Comparison of ENCODE assay signal across 1 cellular context in the genomic region with DNA sequence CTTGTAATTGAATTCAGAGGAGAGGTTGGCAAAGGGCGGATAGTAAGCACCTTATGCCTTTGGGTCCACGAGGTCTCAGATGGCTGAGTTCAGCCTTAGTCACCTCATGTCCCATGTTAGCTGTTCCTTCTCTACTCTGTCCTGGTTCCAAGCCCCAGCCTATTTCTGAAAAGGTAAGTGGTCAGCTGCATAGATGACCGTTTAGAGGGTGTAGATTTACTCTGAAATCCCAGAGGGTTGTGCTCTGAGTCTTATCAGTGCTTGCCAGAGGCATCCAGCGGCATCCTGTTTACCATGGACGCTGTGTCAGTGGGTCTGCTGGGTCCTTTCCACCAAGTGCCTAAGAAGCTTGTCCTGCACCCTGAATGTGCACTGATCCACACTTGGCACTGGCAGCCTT.
TF ChIP-seq lines count a peak whose summit lies in the region.

No MANE protein-coding gene starts in this region.

TF ChIP-seq in K562, 482 proteins besides CTCF, POLR2A, EP300 and RAD21 (continued from another document and continues in another):
- no peak for TF ChIP-seq ZFP36 (IDR thresholded peaks at IDR 0.05; ENCODE audit: low read depth, low read length, partially characterized antibody)
- no peak for TF ChIP-seq HDGF (IDR thresholded peaks at IDR 0.05)
- no peak for TF ChIP-seq MITF (IDR thresholded peaks at IDR 0.05)
- TF ChIP-seq MEF2A (IDR thresholded peaks at IDR 0.05; ENCODE audit: control insufficient read depth, low read depth, low read length) = no peak
- no peak for TF ChIP-seq MTF1 (CRISPR knock-in tag; IDR thresholded peaks at IDR 0.05; ENCODE audit: borderline replicate concordance)
- no peak for TF ChIP-seq KLF6 (CRISPR knock-in tag; IDR thresholded peaks at IDR 0.05; ENCODE audit: borderline replicate concordance)
- TF ChIP-seq MAFF (IDR thresholded peaks at IDR 0.05; ENCODE audit: low read length) = no peak
- no peak for TF ChIP-seq SIN3B (IDR thresholded peaks at IDR 0.05; ENCODE audit: low read depth)
- peak; percentile 61; the same call in 1 of the 2 replicates for TF ChIP-seq POLR2AphosphoS5 (IDR thresholded peaks at IDR 0.05; ENCODE audit: control insufficient read depth, insufficient read depth, low read depth, low read length)
- no peak for TF ChIP-seq NEUROD1 (IDR thresholded peaks at IDR 0.05; ENCODE audit: borderline replicate concordance, low read depth, low read length, partially characterized antibody)
- no peak for TF ChIP-seq SIN3A (IDR thresholded peaks at IDR 0.05; ENCODE audit: borderline replicate concordance in 2 of 2, control insufficient read depth in 1 of 2, low read depth in 2 of 2, low read length in 2 of 2)
- TF ChIP-seq ZFX (CRISPR knock-in tag; IDR thresholded peaks at IDR 0.05) = no peak
- TF ChIP-seq JUNB (CRISPR knock-in tag; conservative IDR thresholded peaks at IDR 0.05) = no peak
- no peak for TF ChIP-seq CEBPB (tag; IDR thresholded peaks at IDR 0.05)
- TF ChIP-seq NRF1 (conservative IDR thresholded peaks at IDR 0.05 in 1 of 2, IDR thresholded peaks at IDR 0.05 in 1 of 2) = no peak
- TF ChIP-seq ATF7 (IDR thresholded peaks at IDR 0.05) = no peak
- TF ChIP-seq POU5F1 (IDR thresholded peaks at IDR 0.05; ENCODE audit: borderline replicate concordance, low read depth, low read length, partially characterized antibody) = no peak
- no peak for TF ChIP-seq HCFC1 (IDR thresholded peaks at IDR 0.05; ENCODE audit: low read depth, low read length)
- no peak for TF ChIP-seq NKRF (IDR thresholded peaks at IDR 0.05; ENCODE audit: borderline replicate concordance)
- no peak for TF ChIP-seq ZNF696 (CRISPR knock-in tag; conservative IDR thresholded peaks at IDR 0.05)
- TF ChIP-seq ZNF778 (CRISPR knock-in tag; IDR thresholded peaks at IDR 0.05) = no peak
- peak; percentile 20 for TF ChIP-seq TBP (optimal IDR thresholded peaks at IDR 0.05; ENCODE audit: low read depth, low read length)
- no peak for TF ChIP-seq ZNF174 (CRISPR knock-in tag; IDR thresholded peaks at IDR 0.05)
- TF ChIP-seq ZKSCAN3 (CRISPR knock-in tag; IDR thresholded peaks at IDR 0.05) = no peak
- TF ChIP-seq, protein P1, sequence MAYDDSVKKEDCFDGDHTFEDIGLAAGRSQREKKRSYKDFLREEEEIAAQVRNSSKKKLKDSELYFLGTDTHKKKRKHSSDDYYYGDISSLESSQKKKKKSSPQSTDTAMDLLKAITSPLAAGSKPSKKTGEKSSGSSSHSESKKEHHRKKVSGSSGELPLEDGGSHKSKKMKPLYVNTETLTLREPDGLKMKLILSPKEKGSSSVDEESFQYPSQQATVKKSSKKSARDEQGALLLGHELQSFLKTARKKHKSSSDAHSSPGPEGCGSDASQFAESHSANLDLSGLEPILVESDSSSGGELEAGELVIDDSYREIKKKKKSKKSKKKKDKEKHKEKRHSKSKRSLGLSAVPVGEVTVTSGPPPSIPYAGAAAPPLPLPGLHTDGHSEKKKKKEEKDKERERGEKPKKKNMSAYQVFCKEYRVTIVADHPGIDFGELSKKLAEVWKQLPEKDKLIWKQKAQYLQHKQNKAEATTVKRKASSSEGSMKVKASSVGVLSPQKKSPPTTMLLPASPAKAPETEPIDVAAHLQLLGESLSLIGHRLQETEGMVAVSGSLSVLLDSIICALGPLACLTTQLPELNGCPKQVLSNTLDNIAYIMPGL (CRISPR knock-in tag; IDR thresholded peaks at IDR 0.05) = no peak
- no peak for TF ChIP-seq FOXA1 (IDR thresholded peaks at IDR 0.05; ENCODE audit: borderline replicate concordance)
- TF ChIP-seq, protein P2, sequence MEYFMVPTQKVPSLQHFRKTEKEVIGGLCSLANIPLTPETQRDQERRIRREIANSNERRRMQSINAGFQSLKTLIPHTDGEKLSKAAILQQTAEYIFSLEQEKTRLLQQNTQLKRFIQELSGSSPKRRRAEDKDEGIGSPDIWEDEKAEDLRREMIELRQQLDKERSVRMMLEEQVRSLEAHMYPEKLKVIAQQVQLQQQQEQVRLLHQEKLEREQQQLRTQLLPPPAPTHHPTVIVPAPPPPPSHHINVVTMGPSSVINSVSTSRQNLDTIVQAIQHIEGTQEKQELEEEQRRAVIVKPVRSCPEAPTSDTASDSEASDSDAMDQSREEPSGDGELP (CRISPR knock-in tag; IDR thresholded peaks at IDR 0.05; ENCODE audit: borderline replicate concordance) = peak; percentile 66; the same call in 1 of the 2 replicates
- TF ChIP-seq, protein P3, sequence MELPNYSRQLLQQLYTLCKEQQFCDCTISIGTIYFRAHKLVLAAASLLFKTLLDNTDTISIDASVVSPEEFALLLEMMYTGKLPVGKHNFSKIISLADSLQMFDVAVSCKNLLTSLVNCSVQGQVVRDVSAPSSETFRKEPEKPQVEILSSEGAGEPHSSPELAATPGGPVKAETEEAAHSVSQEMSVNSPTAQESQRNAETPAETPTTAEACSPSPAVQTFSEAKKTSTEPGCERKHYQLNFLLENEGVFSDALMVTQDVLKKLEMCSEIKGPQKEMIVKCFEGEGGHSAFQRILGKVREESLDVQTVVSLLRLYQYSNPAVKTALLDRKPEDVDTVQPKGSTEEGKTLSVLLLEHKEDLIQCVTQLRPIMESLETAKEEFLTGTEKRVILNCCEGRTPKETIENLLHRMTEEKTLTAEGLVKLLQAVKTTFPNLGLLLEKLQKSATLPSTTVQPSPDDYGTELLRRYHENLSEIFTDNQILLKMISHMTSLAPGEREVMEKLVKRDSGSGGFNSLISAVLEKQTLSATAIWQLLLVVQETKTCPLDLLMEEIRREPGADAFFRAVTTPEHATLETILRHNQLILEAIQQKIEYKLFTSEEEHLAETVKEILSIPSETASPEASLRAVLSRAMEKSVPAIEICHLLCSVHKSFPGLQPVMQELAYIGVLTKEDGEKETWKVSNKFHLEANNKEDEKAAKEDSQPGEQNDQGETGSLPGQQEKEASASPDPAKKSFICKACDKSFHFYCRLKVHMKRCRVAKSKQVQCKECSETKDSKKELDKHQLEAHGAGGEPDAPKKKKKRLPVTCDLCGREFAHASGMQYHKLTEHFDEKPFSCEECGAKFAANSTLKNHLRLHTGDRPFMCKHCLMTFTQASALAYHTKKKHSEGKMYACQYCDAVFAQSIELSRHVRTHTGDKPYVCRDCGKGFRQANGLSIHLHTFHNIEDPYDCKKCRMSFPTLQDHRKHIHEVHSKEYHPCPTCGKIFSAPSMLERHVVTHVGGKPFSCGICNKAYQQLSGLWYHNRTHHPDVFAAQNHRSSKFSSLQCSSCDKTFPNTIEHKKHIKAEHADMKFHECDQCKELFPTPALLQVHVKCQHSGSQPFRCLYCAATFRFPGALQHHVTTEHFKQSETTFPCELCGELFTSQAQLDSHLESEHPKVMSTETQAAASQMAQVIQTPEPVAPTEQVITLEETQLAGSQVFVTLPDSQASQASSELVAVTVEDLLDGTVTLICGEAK (IDR thresholded peaks at IDR 0.05) = no peak
- TF ChIP-seq, protein P3 (CRISPR knock-in tag; IDR thresholded peaks at IDR 0.05) = no peak
- TF ChIP-seq NR1H2 (CRISPR knock-in tag; IDR thresholded peaks at IDR 0.05) = no peak
- TF ChIP-seq, protein P4, sequence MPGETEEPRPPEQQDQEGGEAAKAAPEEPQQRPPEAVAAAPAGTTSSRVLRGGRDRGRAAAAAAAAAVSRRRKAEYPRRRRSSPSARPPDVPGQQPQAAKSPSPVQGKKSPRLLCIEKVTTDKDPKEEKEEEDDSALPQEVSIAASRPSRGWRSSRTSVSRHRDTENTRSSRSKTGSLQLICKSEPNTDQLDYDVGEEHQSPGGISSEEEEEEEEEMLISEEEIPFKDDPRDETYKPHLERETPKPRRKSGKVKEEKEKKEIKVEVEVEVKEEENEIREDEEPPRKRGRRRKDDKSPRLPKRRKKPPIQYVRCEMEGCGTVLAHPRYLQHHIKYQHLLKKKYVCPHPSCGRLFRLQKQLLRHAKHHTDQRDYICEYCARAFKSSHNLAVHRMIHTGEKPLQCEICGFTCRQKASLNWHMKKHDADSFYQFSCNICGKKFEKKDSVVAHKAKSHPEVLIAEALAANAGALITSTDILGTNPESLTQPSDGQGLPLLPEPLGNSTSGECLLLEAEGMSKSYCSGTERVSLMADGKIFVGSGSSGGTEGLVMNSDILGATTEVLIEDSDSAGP (CRISPR knock-in tag; IDR thresholded peaks at IDR 0.05) = no peak
- TF ChIP-seq STAT5A (IDR thresholded peaks at IDR 0.05; ENCODE audit: borderline replicate concordance, low read length) = peak; percentile 57; the same call in 1 of the 2 replicates
- TF ChIP-seq, protein P5, sequence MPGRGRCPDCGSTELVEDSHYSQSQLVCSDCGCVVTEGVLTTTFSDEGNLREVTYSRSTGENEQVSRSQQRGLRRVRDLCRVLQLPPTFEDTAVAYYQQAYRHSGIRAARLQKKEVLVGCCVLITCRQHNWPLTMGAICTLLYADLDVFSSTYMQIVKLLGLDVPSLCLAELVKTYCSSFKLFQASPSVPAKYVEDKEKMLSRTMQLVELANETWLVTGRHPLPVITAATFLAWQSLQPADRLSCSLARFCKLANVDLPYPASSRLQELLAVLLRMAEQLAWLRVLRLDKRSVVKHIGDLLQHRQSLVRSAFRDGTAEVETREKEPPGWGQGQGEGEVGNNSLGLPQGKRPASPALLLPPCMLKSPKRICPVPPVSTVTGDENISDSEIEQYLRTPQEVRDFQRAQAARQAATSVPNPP (IDR thresholded peaks at IDR 0.05; ENCODE audit: borderline replicate concordance, insufficient read depth, insufficient read length) = no peak
- TF ChIP-seq SOX6 (IDR thresholded peaks at IDR 0.05) = peak; percentile 55
- TF ChIP-seq, protein P6, sequence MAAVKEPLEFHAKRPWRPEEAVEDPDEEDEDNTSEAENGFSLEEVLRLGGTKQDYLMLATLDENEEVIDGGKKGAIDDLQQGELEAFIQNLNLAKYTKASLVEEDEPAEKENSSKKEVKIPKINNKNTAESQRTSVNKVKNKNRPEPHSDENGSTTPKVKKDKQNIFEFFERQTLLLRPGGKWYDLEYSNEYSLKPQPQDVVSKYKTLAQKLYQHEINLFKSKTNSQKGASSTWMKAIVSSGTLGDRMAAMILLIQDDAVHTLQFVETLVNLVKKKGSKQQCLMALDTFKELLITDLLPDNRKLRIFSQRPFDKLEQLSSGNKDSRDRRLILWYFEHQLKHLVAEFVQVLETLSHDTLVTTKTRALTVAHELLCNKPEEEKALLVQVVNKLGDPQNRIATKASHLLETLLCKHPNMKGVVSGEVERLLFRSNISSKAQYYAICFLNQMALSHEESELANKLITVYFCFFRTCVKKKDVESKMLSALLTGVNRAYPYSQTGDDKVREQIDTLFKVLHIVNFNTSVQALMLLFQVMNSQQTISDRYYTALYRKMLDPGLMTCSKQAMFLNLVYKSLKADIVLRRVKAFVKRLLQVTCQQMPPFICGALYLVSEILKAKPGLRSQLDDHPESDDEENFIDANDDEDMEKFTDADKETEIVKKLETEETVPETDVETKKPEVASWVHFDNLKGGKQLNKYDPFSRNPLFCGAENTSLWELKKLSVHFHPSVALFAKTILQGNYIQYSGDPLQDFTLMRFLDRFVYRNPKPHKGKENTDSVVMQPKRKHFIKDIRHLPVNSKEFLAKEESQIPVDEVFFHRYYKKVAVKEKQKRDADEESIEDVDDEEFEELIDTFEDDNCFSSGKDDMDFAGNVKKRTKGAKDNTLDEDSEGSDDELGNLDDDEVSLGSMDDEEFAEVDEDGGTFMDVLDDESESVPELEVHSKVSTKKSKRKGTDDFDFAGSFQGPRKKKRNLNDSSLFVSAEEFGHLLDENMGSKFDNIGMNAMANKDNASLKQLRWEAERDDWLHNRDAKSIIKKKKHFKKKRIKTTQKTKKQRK (IDR thresholded peaks at IDR 0.05; ENCODE audit: borderline replicate concordance, low read depth, low read length) = no peak
